ENCODE assay signal across 9 cellular contexts in genomic region chr12:9682508-9682907, GRCh38. TPM values are rescaled to one million over a fixed set of nuclear protein-coding genes. Genes with fewer than 3 reads are reported as not detected.
DNase-seq lines count a peak whose midpoint lies in the region; ATAC-seq, FAIRE-seq and TF ChIP-seq lines count a peak whose summit lies in the region.
"Not testable (repeated sequence)": the region's sequence is repeated elsewhere in the genome, so short reads cannot be mapped to it uniquely, and the experiment has no call there.
"Had no signal": no experiment of that assay in that cellular context is flagged by ENCODE, and none has a peak within 500 bp of the region (broad histone marks: within the 10 kb centered on the region; RNA-seq: fewer than 3 reads in every experiment).

No MANE protein-coding gene starts in this region.

- not testable (repeated sequence) for ATAC-seq in activated CD8-positive, alpha-beta T cell treated with anti-CD3 and anti-CD28 coated beads for 36 hours; K562; naive B cell (ENCODE audit: low read depth in 2 of 2); stimulated activated naive B cell treated with anti-CD40 and anti-IgM and Interleukin-4, amounts not matched to agents 10 μg/mL and 1 μg/mL and 100 μg/mL, for 72 hours (replicated peaks)

- H3K27ac Mint-ChIP-seq in CD8-positive, alpha-beta memory T cell: peak overlapping the region in 6 of 8 donors; percentile 50 to 92 (median 77)
- H3K27ac Mint-ChIP-seq in T-helper 2 cell treated with Interferon-gamma antibody and Interleukin-4, amounts not matched to agents 5 μg/mL and 100 μg/mL, for 36 hours: not testable (repeated sequence)
- H3K27ac Mint-ChIP-seq in activated CD8-positive, alpha-beta T cell treated with anti-CD3 and anti-CD28 coated beads for 36 hours: peak overlapping the region; percentile 73
- H3K27ac Mint-ChIP-seq in activated naive CD4-positive, alpha-beta T cell treated with anti-CD3 and anti-CD28 coated beads, Interleukin-2, amount 10 ng/mL, durations not matched to agents 7 days and 5 days: peak overlapping the region; percentile 71
- peak overlapping the region in 4 of 6 donors; percentile 7 to 94 (median 64) for H3K27ac Mint-ChIP-seq in naive B cell
- peak overlapping the region; percentile 53 for H3K27ac Mint-ChIP-seq in stimulated activated naive B cell treated with anti-CD40 and anti-IgM and Interleukin-4, amounts not matched to agents 10 μg/mL and 1 μg/mL and 100 μg/mL, for 72 hours

- not testable (repeated sequence) for H3K9me1 ChIP-seq in K562 (ENCODE audit: control insufficient read depth, insufficient read depth, low read length)

- peaks cover 11% of the 10 kb centered on the region for H3K9me3 ChIP-seq in CD8-positive, alpha-beta memory T cell (ENCODE audit: low read length)
- not testable (repeated sequence) for H3K9me3 ChIP-seq in K562 (replicated peaks; ENCODE audit: control insufficient read depth, insufficient read depth, low read depth, low read length)

- TF ChIP-seq EP300 in K562 (IDR thresholded peaks at IDR 0.05; ENCODE audit: low read length): not testable (repeated sequence)

- TF ChIP-seq POLR2A in K562 (conservative IDR thresholded peaks at IDR 0.05): not testable (repeated sequence)

- intact Hi-C loops in activated CD8-positive, alpha-beta T cell treated with anti-CD3 and anti-CD28 coated beads for 36 hours (cut with micrococcal nuclease); K562 (cut with micrococcal nuclease): not testable (repeated sequence)

- not testable (repeated sequence) for TF ChIP-seq CTCF in activated CD8-positive, alpha-beta T cell treated with anti-CD3 and anti-CD28 coated beads for 36 hours (IDR thresholded peaks at IDR 0.05); K562 (IDR thresholded peaks at IDR 0.05 in 2 of 3, conservative IDR thresholded peaks at IDR 0.05 in 1 of 3; ENCODE audit: insufficient read depth in 2 of 3, low read depth in 1 of 3, low read length in 3 of 3)

- not testable (repeated sequence) for H4K20me1 ChIP-seq in K562 (replicated peaks; ENCODE audit: control insufficient read depth, insufficient read depth, low read length)

- H3K79me2 ChIP-seq in K562 (ENCODE audit: control insufficient read depth, insufficient read depth, low read length): not testable (repeated sequence)

- POLR2A ChIA-PET in CD8-positive, alpha-beta memory T cell (lab: Charles Lee): interaction anchor here (0.6 to 2.6 kb wide), 5 partner anchors 9 to 471 kb away, joined by 3 to 10 read pairs (median 6); no protein-coding TSS in a partner anchor
- POLR2A ChIA-PET in activated CD8-positive, alpha-beta T cell treated with anti-CD3 and anti-CD28 coated beads for 36 hours (lab: Charles Lee): interaction anchor here (0.9 to 18.7 kb wide), 5 partner anchors 8 to 184 kb away, joined by 3 to 738 read pairs (median 5); partner anchors contain the start of gene CLEC2D
- POLR2A ChIA-PET in K562 (lab: Yijun Ruan, JAX): not testable (repeated sequence)

- not testable (repeated sequence) for TF ChIP-seq RAD21 in K562 (CRISPR knock-in tag; conservative IDR thresholded peaks at IDR 0.05 in 1 of 2, IDR thresholded peaks at IDR 0.05 in 1 of 2)

- H3K27me3 ChIP-seq in CD8-positive, alpha-beta memory T cell (ENCODE audit: insufficient read depth, low read length, poor library complexity, severe bottlenecking); K562 (ENCODE audit: control insufficient read depth in 2 of 2, insufficient read depth in 2 of 2, low read length in 2 of 2): not testable (repeated sequence)

- H3K36me3 ChIP-seq in CD8-positive, alpha-beta memory T cell (ENCODE audit: insufficient read depth, low read length): peaks cover 36% of the 10 kb centered on the region
- not testable (repeated sequence) for H3K36me3 ChIP-seq in K562 (ENCODE audit: control insufficient read depth, insufficient read depth, low read length)

- H3K9me3 Mint-ChIP-seq in CD8-positive, alpha-beta memory T cell: peaks cover 15 to 33% (median 31%) of the 10 kb centered on the region in 5 donors
- peaks cover 59% of the 10 kb centered on the region for H3K9me3 Mint-ChIP-seq in T-helper 2 cell treated with Interferon-gamma antibody and Interleukin-4, amounts not matched to agents 5 μg/mL and 100 μg/mL, for 36 hours
- peaks cover 33% of the 10 kb centered on the region for H3K9me3 Mint-ChIP-seq in activated CD8-positive, alpha-beta T cell treated with anti-CD3 and anti-CD28 coated beads for 36 hours
- peaks cover 41% of the 10 kb centered on the region for H3K9me3 Mint-ChIP-seq in activated naive CD4-positive, alpha-beta T cell treated with anti-CD3 and anti-CD28 coated beads, Interleukin-2, amount 10 ng/mL, durations not matched to agents 7 days and 5 days
- H3K9me3 Mint-ChIP-seq in naive B cell: peaks cover 0 to 38% (median 27%) of the 10 kb centered on the region in 7 donors
- H3K9me3 Mint-ChIP-seq in stimulated activated naive B cell treated with anti-CD40 and anti-IgM and Interleukin-4, amounts not matched to agents 10 μg/mL and 1 μg/mL and 100 μg/mL, for 72 hours: peaks cover 15 to 17% of the 10 kb centered on the region in 2 donors

- peaks cover 65% of the 10 kb centered on the region for H3K4me1 ChIP-seq in CD8-positive, alpha-beta memory T cell (ENCODE audit: insufficient read depth, low read length)
- H3K4me1 ChIP-seq in K562 (replicated peaks in 1 of 2; ENCODE audit: control insufficient read depth in 2 of 2, insufficient read depth in 2 of 2, low read length in 2 of 2): peaks cover 4 to 14% of the 10 kb centered on the region in 2 experiments; a peak in 3 of 5 replicates

- not testable (repeated sequence) for DNase-seq in CD8-positive, alpha-beta memory T cell; T-helper 2 cell treated with Interferon-gamma antibody and Interleukin-4, amounts not matched to agents 5 μg/mL and 100 μg/mL, for 36 hours (ENCODE audit: low spot score); activated CD8-positive, alpha-beta T cell treated with anti-CD3 and anti-CD28 coated beads for 36 hours; activated naive CD4-positive, alpha-beta T cell treated with anti-CD3 and anti-CD28 coated beads, Interleukin-2, amount 10 ng/mL, durations not matched to agents 7 days and 5 days; K562 (ENCODE audit: extremely low read depth in 1 of 4, low spot score in 3 of 4); naive B cell; stimulated activated naive B cell treated with anti-CD40 and anti-IgM and Interleukin-4, amounts not matched to agents 10 μg/mL and 1 μg/mL and 100 μg/mL, for 72 hours

- H3K4me3 Mint-ChIP-seq in CD8-positive, alpha-beta memory T cell: peak overlapping the region in 4 of 7 donors; percentile 12 to 68 (median 51)
- peak overlapping the region; percentile 30 for H3K4me3 Mint-ChIP-seq in T-helper 2 cell treated with Interferon-gamma antibody and Interleukin-4, amounts not matched to agents 5 μg/mL and 100 μg/mL, for 36 hours
- peak overlapping the region; percentile 55 for H3K4me3 Mint-ChIP-seq in activated CD8-positive, alpha-beta T cell treated with anti-CD3 and anti-CD28 coated beads for 36 hours
- not testable (repeated sequence) for H3K4me3 Mint-ChIP-seq in activated naive CD4-positive, alpha-beta T cell treated with anti-CD3 and anti-CD28 coated beads, Interleukin-2, amount 10 ng/mL, durations not matched to agents 7 days and 5 days
- peak overlapping the region in 2 of 8 donors; percentile 1 to 43 for H3K4me3 Mint-ChIP-seq in naive B cell
- peak overlapping the region; percentile 32 to 58 for H3K4me3 Mint-ChIP-seq in stimulated activated naive B cell treated with anti-CD40 and anti-IgM and Interleukin-4, amounts not matched to agents 10 μg/mL and 1 μg/mL and 100 μg/mL, for 72 hours

- not testable (repeated sequence) for FAIRE-seq in K562 (lab: Jason Lieb, UNC)

- H3K9ac ChIP-seq in K562 (ENCODE audit: insufficient read depth in 1 of 2, low read depth in 2 of 2, low read length in 2 of 2): not testable (repeated sequence)

- not testable (repeated sequence) for H3K27ac ChIP-seq in CD8-positive, alpha-beta memory T cell (ENCODE audit: low read depth, low read length); K562 (ENCODE audit: extremely low read depth, low read depth, low read length)

- H3K36me3 Mint-ChIP-seq in CD8-positive, alpha-beta memory T cell: peaks cover 48 to 88% (median 70%) of the 10 kb centered on the region in 3 donors
- peaks cover 91% of the 10 kb centered on the region for H3K36me3 Mint-ChIP-seq in T-helper 2 cell treated with Interferon-gamma antibody and Interleukin-4, amounts not matched to agents 5 μg/mL and 100 μg/mL, for 36 hours (ENCODE audit: low read depth)
- peaks cover 95% of the 10 kb centered on the region for H3K36me3 Mint-ChIP-seq in activated CD8-positive, alpha-beta T cell treated with anti-CD3 and anti-CD28 coated beads for 36 hours (ENCODE audit: low read depth)
- H3K36me3 Mint-ChIP-seq in activated naive CD4-positive, alpha-beta T cell treated with anti-CD3 and anti-CD28 coated beads, Interleukin-2, amount 10 ng/mL, durations not matched to agents 7 days and 5 days: peaks cover 89% of the 10 kb centered on the region
- H3K36me3 Mint-ChIP-seq in naive B cell: peaks cover 56 to 65% of the 10 kb centered on the region in 2 donors
- H3K36me3 Mint-ChIP-seq in stimulated activated naive B cell treated with anti-CD40 and anti-IgM and Interleukin-4, amounts not matched to agents 10 μg/mL and 1 μg/mL and 100 μg/mL, for 72 hours: peaks cover 65 to 88% of the 10 kb centered on the region in 2 donors

- H3K4me1 Mint-ChIP-seq in CD8-positive, alpha-beta memory T cell: peaks cover 84 to 97% (median 94%) of the 10 kb centered on the region in 3 donors
- H3K4me1 Mint-ChIP-seq in T-helper 2 cell treated with Interferon-gamma antibody and Interleukin-4, amounts not matched to agents 5 μg/mL and 100 μg/mL, for 36 hours (ENCODE audit: low read depth): peaks cover 63% of the 10 kb centered on the region
- peaks cover 80% of the 10 kb centered on the region for H3K4me1 Mint-ChIP-seq in activated CD8-positive, alpha-beta T cell treated with anti-CD3 and anti-CD28 coated beads for 36 hours (ENCODE audit: low read depth)
- peaks cover 83% of the 10 kb centered on the region for H3K4me1 Mint-ChIP-seq in activated naive CD4-positive, alpha-beta T cell treated with anti-CD3 and anti-CD28 coated beads, Interleukin-2, amount 10 ng/mL, durations not matched to agents 7 days and 5 days
- peaks cover 56 to 72% (median 70%) of the 10 kb centered on the region in 3 donors for H3K4me1 Mint-ChIP-seq in naive B cell
- peaks cover 30 to 58% of the 10 kb centered on the region in 2 donors for H3K4me1 Mint-ChIP-seq in stimulated activated naive B cell treated with anti-CD40 and anti-IgM and Interleukin-4, amounts not matched to agents 10 μg/mL and 1 μg/mL and 100 μg/mL, for 72 hours

- CTCF ChIA-PET in CD8-positive, alpha-beta memory T cell (lab: Charles Lee): interaction anchor here (0.9 to 1.1 kb wide), 2 partner anchors 26 to 35 kb away, joined by 3 read pairs; no protein-coding TSS in a partner anchor
- CTCF ChIA-PET in activated CD8-positive, alpha-beta T cell treated with anti-CD3 and anti-CD28 coated beads for 36 hours (lab: Charles Lee): interaction anchor here (0.8 to 2.3 kb wide), 4 partner anchors 26 to 68 kb away, joined by 3 to 11 read pairs (median 4); no protein-coding TSS in a partner anchor
- CTCF ChIA-PET in activated naive CD4-positive, alpha-beta T cell treated with anti-CD3 and anti-CD28 coated beads, Interleukin-2, amount 10 ng/mL, durations not matched to agents 7 days and 5 days (lab: Charles Lee): interaction anchor here (2.3 kb wide), 1 partner anchor 25 kb away, joined by 15 read pairs; no protein-coding TSS in a partner anchor
- CTCF ChIA-PET in K562 (lab: Yijun Ruan, JAX; ENCODE audit: low intra/inter-chr PET ratio): not testable (repeated sequence)

- H3K4me3 ChIP-seq in CD8-positive, alpha-beta memory T cell (ENCODE audit: low read length); K562: not testable (repeated sequence)

- in situ Hi-C loops in K562 (cut with MboI): not testable (repeated sequence)

- not testable (repeated sequence) for H3K4me2 ChIP-seq in K562 (ENCODE audit: insufficient read depth, low read length)

- not testable (repeated sequence) for H3K27me3 Mint-ChIP-seq in CD8-positive, alpha-beta memory T cell; T-helper 2 cell treated with Interferon-gamma antibody and Interleukin-4, amounts not matched to agents 5 μg/mL and 100 μg/mL, for 36 hours (ENCODE audit: low read depth); activated CD8-positive, alpha-beta T cell treated with anti-CD3 and anti-CD28 coated beads for 36 hours; activated naive CD4-positive, alpha-beta T cell treated with anti-CD3 and anti-CD28 coated beads, Interleukin-2, amount 10 ng/mL, durations not matched to agents 7 days and 5 days; naive B cell; stimulated activated naive B cell treated with anti-CD40 and anti-IgM and Interleukin-4, amounts not matched to agents 10 μg/mL and 1 μg/mL and 100 μg/mL, for 72 hours

- not testable (repeated sequence) for H2AFZ ChIP-seq in K562 (ENCODE audit: low read depth, low read length)

- BruUV-seq in K562 (replicated peaks; lab: Mats Ljungman, UMichigan): not testable (repeated sequence)

- WGBS in K562 (ENCODE audit: insufficient coverage, low coverage, missing lambda C conversion rate): 88% methylated on average over 4 of the region's 4 CpGs

RNA-seq across cellular contexts. Expression of gene CLEC2D, which starts 13.0 kb away (rescaled TPM):
- total RNA-seq in CD8-positive, alpha-beta memory T cell: 100 to 1,000 TPM; 320 to 340 TPM
- 311 TPM for polyA plus RNA-seq in CD8-positive, alpha-beta memory T cell
- total RNA-seq in activated CD8-positive, alpha-beta T cell treated with anti-CD3 and anti-CD28 coated beads for 36 hours: 100 to 1,000 TPM; 240 to 259 TPM
- 5.6 and 13.6 TPM in 2 replicates for total RNA-seq in K562 (2011; cell fraction: chromatin; rRNA removed; ENCODE audit: low replicate concordance)
- 2.0 and 3.9 TPM in 2 replicates for total RNA-seq in K562 (2011; cell fraction: nucleolus; rRNA removed)
- total RNA-seq in K562 (2011; cell fraction: nucleoplasm; rRNA removed): 6.0 and 6.7 TPM in 2 replicates
- total RNA-seq in K562 (2014; rRNA removed): 0.57 and 1.9 TPM in 2 replicates
- total RNA-seq in K562 (2014; rRNA removed; fragmentation: Illumina TruSeq; extraction: Trizol): 2.6 and 3.2 TPM in 2 replicates
- 2.6 and 2.7 TPM in 2 replicates for total RNA-seq in K562 (2015; rRNA removed; fragmentation: Illumina TruSeq; extraction: Trizol)
- 2.2 TPM in 2 replicates for total RNA-seq in K562 (2021)
- 5.0 and 6.1 TPM in 2 replicates for polyA plus RNA-seq in K562 (2011; rRNA removed)
- polyA plus RNA-seq in K562 (2011; cell fraction: cytosol; rRNA removed): 0.76 and 2.0 TPM in 2 replicates
- 9.7 and 20.7 TPM in 2 replicates for polyA plus RNA-seq in K562 (2011; cell fraction: nucleus; rRNA removed)
- polyA plus RNA-seq in K562 (2012): 1.4 and 7.6 TPM in 2 replicates
- polyA plus RNA-seq in K562 (2014; fragmentation: Illumina TruSeq; extraction: Trizol): 2.1 and 2.2 TPM in 2 replicates
- polyA plus RNA-seq in K562 (2014; fragmentation: Nextera tagmentation; extraction: Ambion mirVana): 1 to 10 TPM; 1.4 TPM
- polyA plus RNA-seq in K562 (2014; rRNA removed): 2.0 and 3.7 TPM in 2 replicates
- polyA minus RNA-seq in K562 (2011; rRNA and poly(A)+ RNA removed): 3.5 and 4.2 TPM in 2 replicates
- 1.4 TPM in 1 of 2 replicates, not detected in the other for polyA minus RNA-seq in K562 (2011; cell fraction: cytosol; rRNA and poly(A)+ RNA removed)
- 3.1 and 6.4 TPM in 2 replicates for polyA minus RNA-seq in K562 (2011; cell fraction: nucleus; rRNA and poly(A)+ RNA removed)
- 100 to 1,000 TPM; 329 to 467 (median 350) TPM for polyA plus RNA-seq in naive B cell (ENCODE audit: low read depth in 6 of 6)

RNA-seq across cellular contexts. Expression of gene CLECL1, which starts 50.4 kb away (rescaled TPM):
- total RNA-seq in CD8-positive, alpha-beta memory T cell: 1 to 10 TPM; 3.6 to 4.7 TPM
- polyA plus RNA-seq in CD8-positive, alpha-beta memory T cell: 14.3 TPM
- total RNA-seq in activated CD8-positive, alpha-beta T cell treated with anti-CD3 and anti-CD28 coated beads for 36 hours: 1 to 10 TPM; 6.0 to 8.5 TPM
- not detected in 2 replicates for total RNA-seq in K562 (2011; cell fraction: chromatin; rRNA removed; ENCODE audit: low replicate concordance)
- total RNA-seq in K562 (2011; cell fraction: nucleolus; rRNA removed): not detected in 2 replicates
- total RNA-seq in K562 (2011; cell fraction: nucleoplasm; rRNA removed): not detected in 2 replicates
- total RNA-seq in K562 (2014; rRNA removed) (not detected in 2 replicates), K562 (2014; rRNA removed; fragmentation: Illumina TruSeq; extraction: Trizol) (not detected in 2 replicates), K562 (2015; rRNA removed; fragmentation: Illumina TruSeq; extraction: Trizol) (0.25 TPM in 1 of 2 replicates, not detected in the other), K562 (2021) (not detected in 2 replicates)
- polyA plus RNA-seq in K562 (2011; rRNA removed) (not detected in 2 replicates), K562 (2014; fragmentation: Illumina TruSeq; extraction: Trizol) (not detected in 2 replicates), K562 (2014; fragmentation: Nextera tagmentation; extraction: Ambion mirVana) (under 1 TPM in 1 of 2 experiments, not detected in 1; 0.13 TPM), K562 (2014; rRNA removed) (not detected in 2 replicates), naive B cell (ENCODE audit: low read depth in 6 of 6) (10 to 100 TPM in 4 of 6 donors, 1 to 10 TPM in 2; 8.9 to 34.0 (median 11.5) TPM)
- polyA plus RNA-seq in K562 (2011; cell fraction: cytosol; rRNA removed): not detected in 2 replicates
- not detected in 2 replicates for polyA plus RNA-seq in K562 (2011; cell fraction: nucleus; rRNA removed)
- 0.13 TPM in 1 of 2 replicates, not detected in the other for polyA plus RNA-seq in K562 (2012)
- not detected in 2 replicates for polyA minus RNA-seq in K562 (2011; rRNA and poly(A)+ RNA removed)
- not detected in 2 replicates for polyA minus RNA-seq in K562 (2011; cell fraction: cytosol; rRNA and poly(A)+ RNA removed)
- polyA minus RNA-seq in K562 (2011; cell fraction: nucleus; rRNA and poly(A)+ RNA removed): not detected in 2 replicates
- total RNA-seq: H1 had no signal
- polyA plus RNA-seq: A549, H1 had no signal

Comparison
In these comparisons a context has a peak if more than half of its experiments do, and no peak if none do; other contexts are left out.
1. RNA of gene CLEC2D, which starts 13.0 kb away (total RNA-seq): 320 to 340 TPM in CD8-positive, alpha-beta memory T cell and 240 to 259 TPM in activated CD8-positive, alpha-beta T cell treated with anti-CD3 and anti-CD28 coated beads for 36 hours; 0.57 to 13.6 TPM in K562; every median in the first group is over 10 times any median in the second.